ENCODE assay signal across 13 cellular contexts in genomic region chr1:1346501-1346890, GRCh38. TPM values are rescaled to one million over a fixed set of nuclear protein-coding genes. Genes with fewer than 3 reads are reported as not detected.
A peak's percentile ranks its signal among the peaks of the same experiment; 100 is the strongest.
DNase-seq lines count a peak whose midpoint lies in the region; ATAC-seq and TF ChIP-seq lines count a peak whose summit lies in the region.
"Had no signal": no experiment of that assay in that cellular context is flagged by ENCODE, and none has a peak within 500 bp of the region (broad histone marks: within the 10 kb centered on the region; RNA-seq: fewer than 3 reads in every experiment).

No MANE protein-coding gene starts in this region.

- H3K4me3 ChIP-seq in heart right ventricle (peak overlapping the region in 1 of 10 donors; percentile 2), heart left ventricle (peak overlapping the region in 1 of 12 donors; percentile 10), SJSA1 (no peak overlapping the region), hepatocyte (no peak overlapping the region), suprapubic skin (peak overlapping the region; percentile 81)

- TF ChIP-seq EP300 in suprapubic skin (IDR thresholded peaks at IDR 0.05) = no peak

- H3K36me3 ChIP-seq in heart right ventricle = peaks cover 0 to 7% (median 0%) of the 10 kb centered on the region in 9 donors
- peaks cover 0 to 7% (median 4%) of the 10 kb centered on the region in 9 donors for H3K36me3 ChIP-seq in heart left ventricle
- H3K36me3 ChIP-seq in SJSA1 = peaks cover 47% of the 10 kb centered on the region
- H3K36me3 ChIP-seq in hepatocyte (replicated peaks; ENCODE audit: insufficient read depth, low read depth) = no peaks in the 10 kb centered on the region
- peaks cover 4% of the 10 kb centered on the region for H3K36me3 ChIP-seq in suprapubic skin

- H3K27me3 ChIP-seq in heart right ventricle (peaks cover 0 to under 1% (median 0%) of the 10 kb centered on the region in 7 donors), heart left ventricle (peaks cover 0 to 1% (median 0%) of the 10 kb centered on the region in 9 donors), SJSA1 (replicated peaks) (no peaks in the 10 kb centered on the region), hepatocyte (no peaks in the 10 kb centered on the region), suprapubic skin (no peaks in the 10 kb centered on the region)

- peaks cover 42% of the 10 kb centered on the region for H4K20me1 ChIP-seq in hepatocyte (ENCODE audit: insufficient read depth, poor library complexity, severe bottlenecking)

- no peaks in the 10 kb centered on the region for H3K9me2 ChIP-seq in hepatocyte (replicated peaks; ENCODE audit: insufficient read depth)

- H3K4me2 ChIP-seq in hepatocyte = peak overlapping the region; percentile 99

- ATAC-seq in heart right ventricle = no peak
- no peak for ATAC-seq in heart left ventricle
- ATAC-seq in GM18502 (IDR thresholded peaks at IDR 0.05; ENCODE audit: poor library complexity, unreplicated experiment) = no peak

- peak overlapping the region in 7 of 10 donors; percentile 0 to 85 (median 13) for H3K27ac ChIP-seq in heart right ventricle
- H3K27ac ChIP-seq in heart left ventricle = peak overlapping the region in 4 of 12 donors; percentile 25 to 86 (median 33)
- H3K27ac ChIP-seq in SJSA1 = peak overlapping the region; percentile 68
- H3K27ac ChIP-seq in hepatocyte = no peak overlapping the region
- no peak overlapping the region for H3K27ac ChIP-seq in suprapubic skin
- H3K27ac ChIP-seq: parathyroid adenoma had no signal

- H3K4me1 ChIP-seq in heart right ventricle (peaks cover 28 to 56% (median 49%) of the 10 kb centered on the region in 9 donors), heart left ventricle (peaks cover 3 to 61% (median 37%) of the 10 kb centered on the region in 12 donors), SJSA1 (replicated peaks) (peaks cover 59% of the 10 kb centered on the region), hepatocyte (ENCODE audit: insufficient read depth) (peaks cover 39% of the 10 kb centered on the region), suprapubic skin (peaks cover 57% of the 10 kb centered on the region)
- H3K4me1 ChIP-seq: parathyroid adenoma had no signal

- TF ChIP-seq CTCF in heart right ventricle (IDR thresholded peaks at IDR 0.05) (no peak), heart left ventricle (IDR thresholded peaks at IDR 0.05) (no peak), hepatocyte (IDR thresholded peaks at IDR 0.05; ENCODE audit: poor library complexity) (no peak), suprapubic skin (IDR thresholded peaks at IDR 0.05) (no peak)

- DNase-seq in heart right ventricle = no peak
- DNase-seq in heart left ventricle = no peak
- no peak for DNase-seq in SJSA1 (ENCODE audit: low read depth in 1 of 2, low spot score in 2 of 2)
- DNase-seq in hepatocyte (ENCODE audit: low spot score) = no peak
- DNase-seq in suprapubic skin (ENCODE audit: low spot score in 2 of 2) = no peak
- DNase-seq in NCI-H1436 (lab: John Stamatoyannopoulos, UW) = no peak
- DNase-seq in stimulated activated CD4-positive, alpha-beta T cell treated with anti-CD3 and anti-CD28 coated beads, Interleukin-15, amount 100 ng/mL, for 24 hours = no peak
- DNase-seq: NCI-H2171 treated with DMSO at 0.1 percent for 48 hours; OCI-M1; stimulated activated CD4-positive, alpha-beta T cell treated with anti-CD3 and anti-CD28 coated beads, Interleukin-2, amount 100 ng/mL, for 24 hours; T1000 had no signal

- TF ChIP-seq POLR2A in heart left ventricle (IDR thresholded peaks at IDR 0.05) (no peak), suprapubic skin (IDR thresholded peaks at IDR 0.05) (no peak)

- intact Hi-C loops in heart right ventricle (cut with DNase I) = loop anchor here in 2 of 10 donors (5.0 kb wide), 1 partner anchor 39 kb away; the partner anchor contains the start of genes ACAP3 (in 2 of the 2) and PUSL1 (in 2 of the 2)
- intact Hi-C loops in heart left ventricle (cut with DNase I) = no loop called here

- no peak overlapping the region for H2AFZ ChIP-seq in hepatocyte
- H2AFZ ChIP-seq: parathyroid adenoma had no signal

- peaks cover 63% of the 10 kb centered on the region for H3K79me2 ChIP-seq in hepatocyte

- WGBS in heart right ventricle, 2 donors = 91 to 94% methylated on average over 10 of the region's 10 CpGs
- 86 to 97% (median 95%) methylated on average over 7 to 10 of the region's 10 CpGs for WGBS in heart left ventricle, 4 donors
- 95% methylated on average over 10 of the region's 10 CpGs for WGBS in hepatocyte (ENCODE audit: low lambda C conversion rate, missing lambda C conversion rate)
- 84% methylated on average over 5 of the region's 10 CpGs for WGBS in suprapubic skin

- H3K9me3 ChIP-seq in heart right ventricle = no peaks in the 10 kb centered on the region
- no peaks in the 10 kb centered on the region for H3K9me3 ChIP-seq in heart left ventricle
- H3K9me3 ChIP-seq in SJSA1 (replicated peaks) = no peaks in the 10 kb centered on the region
- no peaks in the 10 kb centered on the region for H3K9me3 ChIP-seq in hepatocyte (ENCODE audit: low read depth)
- H3K9me3 ChIP-seq in suprapubic skin = no peaks in the 10 kb centered on the region

RNA-seq across cellular contexts. Expression of gene DVL1, which starts 2.7 kb away (rescaled TPM):
- total RNA-seq in heart right ventricle (100 to 1,000 TPM in 3 of 10 donors, 10 to 100 TPM in 7; 64.7 to 153 (median 78.0) TPM), heart left ventricle (100 to 1,000 TPM in 3 of 9 donors, 10 to 100 TPM in 6; 75.3 to 177 (median 85.3) TPM), hepatocyte (58.0 and 61.6 TPM in 2 replicates), suprapubic skin (100 to 1,000 TPM in 3 of 4 donors, 10 to 100 TPM in 1; 99.4 to 151 (median 106) TPM)
- polyA plus RNA-seq in heart right ventricle (100 to 1,000 TPM in 1 of 2 donors, 10 to 100 TPM in 1; 75.4 to 153 TPM), heart left ventricle (100 to 1,000 TPM; 110 to 129 TPM), hepatocyte (49.1 and 50.5 TPM in 2 replicates)
- total RNA-seq in SJSA1 (2014; rRNA removed; shearing (Covaris generic)) = 85.2 and 95.9 TPM in 2 replicates

RNA-seq across cellular contexts. Expression of gene MXRA8, which starts 11.9 kb away (rescaled TPM):
- total RNA-seq in heart right ventricle (10 to 100 TPM in 9 of 10 donors, 1 to 10 TPM in 1; 7.2 to 23.3 (median 14.6) TPM), heart left ventricle (10 to 100 TPM; 10.5 to 49.3 (median 20.0) TPM), hepatocyte (138 and 155 TPM in 2 replicates), suprapubic skin (10 to 100 TPM; 18.6 to 43.5 (median 21.9) TPM)
- polyA plus RNA-seq in heart right ventricle (10 to 100 TPM; 28.7 to 35.6 TPM), heart left ventricle (10 to 100 TPM; 17.7 to 19.5 TPM), hepatocyte (242 and 261 TPM in 2 replicates)
- 192 and 224 TPM in 2 replicates for total RNA-seq in SJSA1 (2014; rRNA removed; shearing (Covaris generic))

RNA-seq across cellular contexts. Expression of gene TAS1R3, which starts 15.4 kb away (rescaled TPM):
- under 1 TPM; 0.16 to 0.87 (median 0.35) TPM for total RNA-seq in heart right ventricle
- 1 to 10 TPM in 1 of 2 donors, under 1 TPM in 1; 0.39 to 3.1 TPM for polyA plus RNA-seq in heart right ventricle
- under 1 TPM; 0.21 to 0.80 (median 0.38) TPM for total RNA-seq in heart left ventricle
- 1 to 10 TPM in 1 of 2 donors, under 1 TPM in 1; 0.24 to 1.3 TPM for polyA plus RNA-seq in heart left ventricle
- 0.03 and 0.16 TPM in 2 replicates for total RNA-seq in SJSA1 (2014; rRNA removed; shearing (Covaris generic))
- total RNA-seq in hepatocyte = 0.17 TPM in 1 of 2 replicates, not detected in the other
- 0.42 and 1.0 TPM in 2 replicates for polyA plus RNA-seq in hepatocyte
- 1 to 10 TPM in 1 of 4 donors, under 1 TPM in 3; 0.56 to 1.8 (median 0.82) TPM for total RNA-seq in suprapubic skin

RNA-seq across cellular contexts. Expression of gene CPTP, which starts 21.9 kb away (rescaled TPM):
- total RNA-seq in heart right ventricle = 100 to 1,000 TPM in 1 of 10 donors, 10 to 100 TPM in 9; 49.4 to 126 (median 65.4) TPM
- polyA plus RNA-seq in heart right ventricle = 100 to 1,000 TPM in 1 of 2 donors, 10 to 100 TPM in 1; 55.3 to 222 TPM
- total RNA-seq in heart left ventricle = 100 to 1,000 TPM in 2 of 9 donors, 10 to 100 TPM in 7; 50.7 to 220 (median 72.4) TPM
- 100 to 1,000 TPM in 1 of 2 donors, 10 to 100 TPM in 1; 57.6 to 226 TPM for polyA plus RNA-seq in heart left ventricle
- total RNA-seq in SJSA1 (2014; rRNA removed; shearing (Covaris generic)) = 29.4 and 39.2 TPM in 2 replicates
- 12.8 and 22.9 TPM in 2 replicates for total RNA-seq in hepatocyte
- polyA plus RNA-seq in hepatocyte = 43.2 and 45.6 TPM in 2 replicates
- 10 to 100 TPM; 32.5 to 60.4 (median 54.3) TPM for total RNA-seq in suprapubic skin

RNA-seq across cellular contexts. Expression of gene INTS11, which starts 22.0 kb away (rescaled TPM):
- total RNA-seq in heart right ventricle = 10 to 100 TPM; 44.7 to 91.7 (median 56.6) TPM
- polyA plus RNA-seq in heart right ventricle = 100 to 1,000 TPM in 1 of 2 donors, 10 to 100 TPM in 1; 92.6 to 269 TPM
- total RNA-seq in heart left ventricle = 10 to 100 TPM; 46.8 to 91.3 (median 67.6) TPM
- polyA plus RNA-seq in heart left ventricle = 100 to 1,000 TPM in 1 of 2 donors, 10 to 100 TPM in 1; 81.7 to 117 TPM
- 66.7 and 81.0 TPM in 2 replicates for total RNA-seq in SJSA1 (2014; rRNA removed; shearing (Covaris generic))
- total RNA-seq in hepatocyte = 72.1 and 80.6 TPM in 2 replicates
- 73.7 and 80.4 TPM in 2 replicates for polyA plus RNA-seq in hepatocyte
- 100 to 1,000 TPM; 105 to 242 (median 151) TPM for total RNA-seq in suprapubic skin

Comparison
In these comparisons a context has a peak if more than half of its experiments do, and no peak if none do; other contexts are left out.
1. H3K27ac ChIP-seq: peak in heart right ventricle (7 of 10) and SJSA1 (single experiment); none in hepatocyte (single experiment) and suprapubic skin (single experiment).